Comparison of ENCODE assay signal across 9 cellular contexts in genomic region chr2:190216829-190217228, GRCh38.
A peak's percentile ranks its signal among the peaks of the same experiment; 100 is the strongest.
DNase-seq lines count a peak whose midpoint lies in the region; ATAC-seq and TF ChIP-seq lines count a peak whose summit lies in the region.
"Had no signal": no experiment of that assay in that cellular context is flagged by ENCODE, and none has a peak within 500 bp of the region (broad histone marks: within the 10 kb centered on the region; RNA-seq: fewer than 3 reads in every experiment).

No MANE protein-coding gene starts in this region.

- H3K79me2 ChIP-seq in MM.1S (ENCODE audit: low read length), result no peaks in the 10 kb centered on the region

- H3K27ac ChIP-seq in MM.1S (ENCODE audit: low read length) (no peak overlapping the region), right lobe of liver (no peak overlapping the region)
- H3K27ac ChIP-seq: upper lobe of left lung had no signal

- H4K20me1 ChIP-seq in MM.1S (ENCODE audit: insufficient read depth, low read length), result no peaks in the 10 kb centered on the region

- H3K9ac ChIP-seq in MM.1S (ENCODE audit: low read length), result no peak overlapping the region

- ATAC-seq in right lobe of liver (peak in 2 of 4 donors; percentile 6 to 32), HG02852 (IDR thresholded peaks at IDR 0.05; ENCODE audit: unreplicated experiment) (no peak), T-helper 17 cell (no peak)

- H3K4me2 ChIP-seq in MM.1S (ENCODE audit: low read depth, low read length), result no peak overlapping the region

- H3K27ac Mint-ChIP-seq in T-helper 17 cell, result no peak overlapping the region

- WGBS in right lobe of liver (ENCODE audit: insufficient coverage, low coverage, low lambda C conversion rate, missing lambda C conversion rate), result 20% methylated on average over 1 of the region's 3 CpGs

- H3K4me3 ChIP-seq in MM.1S (ENCODE audit: low read length) (no peak overlapping the region), right lobe of liver (no peak overlapping the region)
- H3K4me3 ChIP-seq: upper lobe of left lung had no signal

- H3K27me3 ChIP-seq in MM.1S (replicated peaks; ENCODE audit: insufficient read depth, low read length), result no peaks in the 10 kb centered on the region
- H3K27me3 ChIP-seq in right lobe of liver, result no peaks in the 10 kb centered on the region
- H3K27me3 ChIP-seq: upper lobe of left lung had no signal

- no peaks in the 10 kb centered on the region for H3K27me3 Mint-ChIP-seq in T-helper 17 cell

- DNase-seq in DMS79 (lab: John Stamatoyannopoulos, UW), result peak; percentile 37
- DNase-seq in MM.1S, result peak; percentile 71
- DNase-seq in SW480 (ENCODE audit: low spot score), result peak; percentile 40
- peak in 2 of 3 donors; percentile 32 to 60 for DNase-seq in right lobe of liver
- DNase-seq in SW 1271 (lab: John Stamatoyannopoulos, UW), result no peak
- no peak for DNase-seq in epidermal melanocyte (ENCODE audit: insufficient read length, low spot score)
- DNase-seq in T-helper 17 cell, result no peak

- no peak overlapping the region for H3K4me3 Mint-ChIP-seq in T-helper 17 cell

- H3K9me3 ChIP-seq in MM.1S (replicated peaks; ENCODE audit: insufficient read depth, low read length) (no peaks in the 10 kb centered on the region), right lobe of liver (no peaks in the 10 kb centered on the region), T-helper 17 cell (ENCODE audit: control insufficient read depth, low read length, poor library complexity, severe bottlenecking) (no peaks in the 10 kb centered on the region)
- H3K9me3 ChIP-seq: upper lobe of left lung had no signal

- H3K36me3 ChIP-seq in MM.1S (replicated peaks; ENCODE audit: insufficient read depth, low read length) (no peaks in the 10 kb centered on the region), right lobe of liver (peaks cover 0 to 12% (median 0%) of the 10 kb centered on the region in 4 donors)

- H3F3A ChIP-seq in MM.1S (ENCODE audit: insufficient read depth, low read length), result no peaks in the 10 kb centered on the region

- H3K9me2 ChIP-seq in MM.1S (replicated peaks; ENCODE audit: insufficient read depth, low read length), result no peaks in the 10 kb centered on the region

- no peak overlapping the region for H2AFZ ChIP-seq in MM.1S (ENCODE audit: low read length)

- TF ChIP-seq POLR2A in right lobe of liver (IDR thresholded peaks at IDR 0.05), result no peak

- no peak for TF ChIP-seq CTCF in MM.1S (IDR thresholded peaks at IDR 0.05; ENCODE audit: low read length)
- TF ChIP-seq CTCF in right lobe of liver (IDR thresholded peaks at IDR 0.05), result no peak

- intact Hi-C loops in right lobe of liver (cut with DNase I), result no loop called here

- peaks cover 6% of the 10 kb centered on the region for H3K36me3 Mint-ChIP-seq in T-helper 17 cell (ENCODE audit: low read depth)

- peaks cover 10% of the 10 kb centered on the region for H3K4me1 Mint-ChIP-seq in T-helper 17 cell

- H3K4me1 ChIP-seq in MM.1S (ENCODE audit: low read length), result 0 out of 2 replicates have a peak, but pooled peaks cover 6% of the 10 kb centered on the region
- H3K4me1 ChIP-seq in right lobe of liver, result no peaks in the 10 kb centered on the region
- H3K4me1 ChIP-seq: upper lobe of left lung had no signal

Comparison
In these comparisons a context has a peak if more than half of its experiments do, and no peak if none do; other contexts are left out.
1. DNase-seq: peak in DMS79 (single experiment), MM.1S (single experiment), SW480 (single experiment) and right lobe of liver (2 of 3); none in SW 1271 (0 of 2), epidermal melanocyte (single experiment) and T-helper 17 cell (0 of 3).